Comparison of ENCODE assay signal across 23 cellular contexts in the genomic region with DNA sequence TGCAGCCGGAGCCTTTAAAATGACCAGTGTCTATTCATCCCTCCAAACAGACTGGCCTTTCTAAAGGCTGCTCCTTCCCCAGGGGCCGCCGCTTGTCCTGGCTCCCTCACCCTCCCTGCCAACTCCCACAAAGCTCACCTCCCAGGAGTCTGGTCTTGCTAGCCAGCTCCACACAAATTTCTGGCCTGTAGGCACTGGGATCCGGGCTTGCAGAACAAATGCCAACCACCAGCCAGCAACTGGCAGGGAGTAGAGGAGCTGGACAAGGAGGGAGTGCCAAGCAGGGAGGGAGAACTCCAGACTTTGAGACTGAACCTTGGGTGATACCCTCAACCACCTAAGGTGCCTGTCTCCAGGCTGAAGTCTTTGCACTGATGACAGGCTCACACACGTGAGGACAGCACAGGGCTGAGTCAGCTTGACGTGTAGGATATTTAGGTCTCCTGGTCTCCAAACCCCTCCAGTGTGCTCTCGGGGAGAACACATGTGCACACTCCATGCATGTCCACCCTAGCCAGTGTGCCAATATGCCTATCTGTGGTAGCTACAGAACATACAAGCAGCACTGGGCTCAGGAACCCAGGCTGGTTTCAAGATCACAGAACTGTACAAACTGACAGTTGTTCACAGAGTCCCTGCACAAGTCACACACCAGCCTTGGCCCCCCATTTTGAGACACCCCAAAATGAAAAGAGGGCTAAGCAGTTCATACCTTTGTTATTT. TPM values are rescaled to one million over a fixed set of nuclear protein-coding genes. Genes with fewer than 3 reads are reported as not detected.
DNase-seq lines count a peak whose midpoint lies in the region; TF ChIP-seq lines count a peak whose summit lies in the region.
"Had no signal": no experiment of that assay in that cellular context is flagged by ENCODE, and none has a peak within 500 bp of the region (broad histone marks: within the 10 kb centered on the region; RNA-seq: fewer than 3 reads in every experiment).

No MANE protein-coding gene starts in this region.

- no peak overlapping the region for H3K27ac ChIP-seq in spleen
- H3K27ac ChIP-seq: GM23248, SJSA1 had no signal

- intact Hi-C loops in posterior vena cava (cut with DNase I) (loop anchor here in 1 of 2 donors (10.0 kb wide), 1 partner anchor 1947 kb away; no protein-coding TSS in a partner anchor), spleen (cut with DNase I; ENCODE audit: low total_unique reads) (no loop called here), head of caudate nucleus (cut with DNase I) (no loop called here)

- H3K9me3 ChIP-seq in spleen = no peaks in the 10 kb centered on the region
- H3K9me3 ChIP-seq: BE2C, SJSA1 had no signal

- peaks cover 5 to 100% (median 87%) of the 10 kb centered on the region in 7 donors for H3K27me3 ChIP-seq in spleen (replicated peaks in 1 of 7)

- H3K36me3 ChIP-seq in spleen = no peaks in the 10 kb centered on the region
- H3K36me3 ChIP-seq: BE2C, SJSA1 had no signal

- TF ChIP-seq CTCF in spleen (IDR thresholded peaks at IDR 0.05 in 8 of 11, conservative IDR thresholded peaks at IDR 0.05 in 3 of 11) = no peak

- H3K4me3 ChIP-seq in spleen = no peak overlapping the region
- H3K4me3 ChIP-seq: GM23248, SJSA1 had no signal

- H3K4me1 ChIP-seq in spleen = peaks cover 11 to 40% (median 28%) of the 10 kb centered on the region in 6 donors
- H3K4me1 ChIP-seq: BE2C, SJSA1 had no signal

- TF ChIP-seq POLR2A in spleen (IDR thresholded peaks at IDR 0.05) = no peak

- peak; percentile 5 for DNase-seq in epidermal melanocyte (ENCODE audit: insufficient read length, low spot score)
- peak; percentile 49 for DNase-seq in mesenteric fat pad (ENCODE audit: low spot score)
- peak; percentile 53 for DNase-seq in posterior vena cava (ENCODE audit: low spot score)
- no peak for DNase-seq in SKM-1 (lab: John Stamatoyannopoulos, UW; ENCODE audit: unreplicated experiment)
- DNase-seq in spleen = no peak
- DNase-seq in foreskin melanocyte = no peak
- no peak for DNase-seq in head of caudate nucleus
- DNase-seq: BE2C; CD4-positive, CD25-positive, alpha-beta regulatory T cell; GM23248; KBM-7; NCI-H1105 treated with DMSO at 0.1 percent for 48 hours; NCI-H2029; NCI-H446 treated with DMSO at 0.1 percent for 48 hours; NCI-H526; NCI-H82; NK-92 treated with Interleukin-12 subunit alpha and Interleukin-12 subunit beta, amount 100 ng/mL, for 24 hours; PC-3; Right ventricle myocardium superior had no signal

- 58 to 72% (median 62%) methylated on average over 7 of the region's 7 CpGs for WGBS in spleen, 5 donors

RNA-seq across cellular contexts. Expression of a gene that starts 6.0 kb away (rescaled TPM):
- total RNA-seq in mesenteric fat pad (not detected), posterior vena cava (not detected), spleen (not detected)
- polyA plus RNA-seq in spleen = not detected
- total RNA-seq: CD4-positive, CD25-positive, alpha-beta regulatory T cell; GM23248; LHCN-M2; MCF 10A; PC-3; Right ventricle myocardium superior; RPMI7951; SJSA1 had no signal
- polyA plus RNA-seq: GM23248 had no signal

Comparison
In these comparisons a context has a peak if more than half of its experiments do, and no peak if none do; other contexts are left out.
1. DNase-seq: peak in epidermal melanocyte (single experiment), mesenteric fat pad (single experiment) and posterior vena cava (single experiment); none in SKM-1 (single experiment), spleen (single experiment), foreskin melanocyte (single experiment) and head of caudate nucleus (0 of 42).